ENCODE assay signal across 16 cellular contexts in the genomic region with DNA sequence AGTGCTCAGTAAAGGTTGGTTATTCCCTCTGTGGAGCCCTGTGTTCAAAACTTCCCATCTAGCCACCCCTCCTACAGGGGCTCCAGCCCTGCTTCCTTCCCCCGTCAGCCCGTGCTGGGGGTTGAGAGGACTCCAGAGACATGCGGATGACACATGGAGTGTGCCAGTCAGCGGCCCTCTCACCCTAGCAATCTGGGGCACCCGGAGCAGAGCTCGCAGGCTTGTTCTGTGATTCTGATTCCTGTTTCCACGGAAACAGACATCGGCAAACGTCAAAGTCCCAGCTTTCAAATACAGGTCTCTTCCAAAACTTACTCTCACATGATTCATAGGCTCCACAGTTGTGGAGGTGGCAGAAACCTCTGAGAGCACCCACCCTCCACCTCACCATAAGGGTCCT.
"Had no signal": no experiment of that assay in that cellular context is flagged by ENCODE, and none has a peak within 500 bp of the region (broad histone marks: within the 10 kb centered on the region; RNA-seq: fewer than 3 reads in every experiment).

No MANE protein-coding gene starts in this region.

- H3K9me3 ChIP-seq: neutrophil, right atrium auricular region, sigmoid colon, stomach had no signal

- H3K36me3 Mint-ChIP-seq: stimulated activated naive B cell treated with anti-CD40 and anti-IgM and Interleukin-4, amounts not matched to agents 10 μg/mL and 1 μg/mL and 100 μg/mL, for 72 hours had no signal

- H3K36me3 ChIP-seq: neutrophil, right atrium auricular region, sigmoid colon, stomach had no signal

- H3K27ac ChIP-seq: coronary artery, dorsolateral prefrontal cortex, neutrophil, right atrium auricular region, sigmoid colon, skin epidermis, stomach had no signal

- DNase-seq: effector CD8-positive, alpha-beta T cell; naive thymus-derived CD4-positive, alpha-beta T cell; nephron progenitor cell; posterior cingulate gyrus; sigmoid colon; stimulated activated CD4-positive, alpha-beta T cell treated with anti-CD3 and anti-CD28 coated beads, Interleukin-2, amount 100 ng/mL, for 24 hours; stimulated activated CD4-positive, alpha-beta T cell treated with anti-CD3 and anti-CD28 coated beads, Interleukin-4, amount 100 ng/mL, for 4 hours; stimulated activated naive B cell treated with anti-CD40 and anti-IgM and Interleukin-4, amounts not matched to agents 10 μg/mL and 1 μg/mL and 100 μg/mL, for 72 hours; stomach; substantia nigra; trophoblast cell had no signal

- H3K27me3 ChIP-seq: dorsolateral prefrontal cortex, right atrium auricular region, sigmoid colon, stomach had no signal

- H3K9me3 Mint-ChIP-seq: nephron progenitor cell; stimulated activated naive B cell treated with anti-CD40 and anti-IgM and Interleukin-4, amounts not matched to agents 10 μg/mL and 1 μg/mL and 100 μg/mL, for 72 hours had no signal

- H3K4me3 Mint-ChIP-seq: naive thymus-derived CD4-positive, alpha-beta T cell; nephron progenitor cell; stimulated activated naive B cell treated with anti-CD40 and anti-IgM and Interleukin-4, amounts not matched to agents 10 μg/mL and 1 μg/mL and 100 μg/mL, for 72 hours had no signal

- H3K27ac Mint-ChIP-seq: nephron progenitor cell; stimulated activated naive B cell treated with anti-CD40 and anti-IgM and Interleukin-4, amounts not matched to agents 10 μg/mL and 1 μg/mL and 100 μg/mL, for 72 hours had no signal

- ATAC-seq: naive thymus-derived CD4-positive, alpha-beta T cell; stimulated activated naive B cell treated with anti-CD40 and anti-IgM and Interleukin-4, amounts not matched to agents 10 μg/mL and 1 μg/mL and 100 μg/mL, for 72 hours had no signal

- H3K4me3 ChIP-seq: coronary artery, dorsolateral prefrontal cortex, right atrium auricular region, sigmoid colon, skin epidermis, stomach had no signal
